In genomic region chr3:63349583-63350177, GRCh38 we compare ENCODE assay signal across 9 cellular contexts.
DNase-seq lines count a peak whose midpoint lies in the region; ATAC-seq lines count a peak whose summit lies in the region.
"Had no signal": no experiment of that assay in that cellular context is flagged by ENCODE, and none has a peak within 500 bp of the region (broad histone marks: within the 10 kb centered on the region; RNA-seq: fewer than 3 reads in every experiment).

No MANE protein-coding gene starts in this region.

- no peaks in the 10 kb centered on the region for H3K27me3 ChIP-seq in endocrine pancreas (ENCODE audit: control insufficient read depth, insufficient read depth, low read length)

- no peaks in the 10 kb centered on the region for H3K4me1 Mint-ChIP-seq in activated T-cell treated with anti-CD3 and anti-CD28 coated beads, Interleukin-2, amount 50 U/mL, for 4 hours (ENCODE audit: low read depth)

- H3K36me3 Mint-ChIP-seq in activated T-cell treated with anti-CD3 and anti-CD28 coated beads, Interleukin-2, amount 50 U/mL, for 4 hours (ENCODE audit: insufficient read depth): no peaks in the 10 kb centered on the region

- H3K9ac ChIP-seq in endocrine pancreas (ENCODE audit: control insufficient read depth, insufficient read depth, low read length): no peak overlapping the region

- DNase-seq in activated T-cell treated with anti-CD3 and anti-CD28 coated beads for 48 hours (ENCODE audit: low read depth): peak; percentile 12
- no peak for DNase-seq in activated T-cell treated with anti-CD3 and anti-CD28 coated beads, Interleukin-2, amount 50 U/mL, for 4 hours
- DNase-seq in Kasumi-1 (lab: John Stamatoyannopoulos, UW): peak; percentile 67 to 73
- DNase-seq in SIG-M5 treated with dmso at 0.1 percent for 504 hours (lab: John Stamatoyannopoulos, UW; ENCODE audit: unreplicated experiment): peak; percentile 81
- peak; percentile 45 for DNase-seq in middle frontal gyrus (ENCODE audit: extremely low spot score, low spot score)

- no peaks in the 10 kb centered on the region for H3K9me3 ChIP-seq in endocrine pancreas (ENCODE audit: control insufficient read depth, low read length)

- ATAC-seq in activated T-cell treated with anti-CD3 and anti-CD28 coated beads, Interleukin-2, amount 50 U/mL, for 4 hours: no peak
- ATAC-seq in GM21529 (IDR thresholded peaks at IDR 0.05; ENCODE audit: unreplicated experiment): peak; percentile 72
- ATAC-seq in HG02970 (IDR thresholded peaks at IDR 0.05; ENCODE audit: low FRiP score, unreplicated experiment): no peak

- peaks cover 13% of the 10 kb centered on the region for H3K27me3 Mint-ChIP-seq in activated T-cell treated with anti-CD3 and anti-CD28 coated beads, Interleukin-2, amount 50 U/mL, for 4 hours (ENCODE audit: low read depth)

- no peaks in the 10 kb centered on the region for H3K9me3 Mint-ChIP-seq in activated T-cell treated with anti-CD3 and anti-CD28 coated beads, Interleukin-2, amount 50 U/mL, for 4 hours
- H3K9me3 Mint-ChIP-seq: dendritic cell treated with granulocyte-macrophage colony-stimulating factor and Interleukin-4, amounts not matched to agents 40 ng/mL and 50 ng/mL, for 4 days had no signal

- H3K4me1 ChIP-seq in endocrine pancreas (ENCODE audit: control insufficient read depth, insufficient read depth, low read length): no peaks in the 10 kb centered on the region

- peak overlapping the region; percentile 32 for H3K4me3 ChIP-seq in endocrine pancreas (ENCODE audit: control insufficient read depth, insufficient read depth, low read length)

- H3K36me3 ChIP-seq in endocrine pancreas (ENCODE audit: control insufficient read depth, insufficient read depth, low read length): no peaks in the 10 kb centered on the region

- no peak overlapping the region for H3K4me3 Mint-ChIP-seq in activated T-cell treated with anti-CD3 and anti-CD28 coated beads, Interleukin-2, amount 50 U/mL, for 4 hours
- H3K4me3 Mint-ChIP-seq: dendritic cell treated with granulocyte-macrophage colony-stimulating factor and Interleukin-4, amounts not matched to agents 40 ng/mL and 50 ng/mL, for 4 days had no signal
